Comparison of ENCODE assay signal across 20 cellular contexts in genomic region chr1:42298520-42298919, GRCh38.
"Had no signal": no experiment of that assay in that cellular context is flagged by ENCODE, and none has a peak within 500 bp of the region (broad histone marks: within the 10 kb centered on the region; RNA-seq: fewer than 3 reads in every experiment).

No MANE protein-coding gene starts in this region.

- DNase-seq: activated CD8-positive, alpha-beta memory T cell treated with anti-CD3 and anti-CD28 coated beads for 24 hours; activated CD8-positive, alpha-beta memory T cell treated with anti-CD3 and anti-CD28 coated beads, Interleukin-2, amount 50 U/mL, for 4 hours; activated effector memory CD4-positive, alpha-beta T cell treated with Interleukin-2 at 50 U/mL for 16 hours; activated T-cell treated with anti-CD3 and anti-CD28 coated beads, Interleukin-2, amount 50 U/mL, for 48 hours; amygdala; cerebellar nuclear complex; heart right ventricle; left colon; nephron progenitor cell; right cardiac atrium; stimulated activated CD4-positive, alpha-beta T cell treated with anti-CD3 and anti-CD28 coated beads, Interleukin-1b, Interleukin-23, amount 100 ng/mL, for 48 hours; stimulated activated naive CD8-positive, alpha-beta T cell treated with anti-CD3 and anti-CD28 coated beads, Interleukin-15, amount 100 ng/mL, for 72 hours; T1000; tibial artery had no signal

- ATAC-seq: activated naive CD4-positive, alpha-beta T cell treated with anti-CD3 and anti-CD28 coated beads, Interleukin-2, amount 50 U/mL, for 72 hours; heart right ventricle; left colon; right cardiac atrium; stimulated activated naive CD8-positive, alpha-beta T cell treated with anti-CD3 and anti-CD28 coated beads, Interleukin-15, amount 100 ng/mL, for 72 hours; WTC11 had no signal

- H3K27me3 Mint-ChIP-seq: memory B cell; stimulated activated naive CD8-positive, alpha-beta T cell treated with anti-CD3 and anti-CD28 coated beads, Interleukin-15, amount 100 ng/mL, for 72 hours had no signal

- H3K4me1 ChIP-seq: heart right ventricle, parathyroid adenoma, tibial artery had no signal

- H3K4me1 Mint-ChIP-seq: nephron progenitor cell, WTC11 had no signal

- H3K27me3 ChIP-seq: heart right ventricle, tibial artery had no signal

- H3K27ac ChIP-seq: coronary artery, heart right ventricle, parathyroid adenoma, tibial artery had no signal

- FAIRE-seq: keratinocyte had no signal

- H3K4me3 Mint-ChIP-seq: memory B cell; nephron progenitor cell; stimulated activated naive CD8-positive, alpha-beta T cell treated with anti-CD3 and anti-CD28 coated beads, Interleukin-15, amount 100 ng/mL, for 72 hours; WTC11 had no signal

- H2AFZ ChIP-seq: parathyroid adenoma had no signal

- H3K36me3 ChIP-seq: tibial artery had no signal

- H3K9me3 ChIP-seq: tibial artery had no signal

- H3K9ac ChIP-seq: parathyroid adenoma had no signal

- H3K4me3 ChIP-seq: coronary artery, heart right ventricle, tibial artery had no signal

- H3K27ac Mint-ChIP-seq: activated naive CD4-positive, alpha-beta T cell treated with anti-CD3 and anti-CD28 coated beads, Interleukin-2, amount 50 U/mL, for 72 hours; memory B cell; nephron progenitor cell; stimulated activated naive CD8-positive, alpha-beta T cell treated with anti-CD3 and anti-CD28 coated beads, Interleukin-15, amount 100 ng/mL, for 72 hours; WTC11 had no signal
